ENCODE assay signal across 15 cellular contexts in genomic region chr12:7642287-7642686, GRCh38. TPM values are rescaled to one million over a fixed set of nuclear protein-coding genes. Genes with fewer than 3 reads are reported as not detected.
DNase-seq lines count a peak whose midpoint lies in the region; TF ChIP-seq lines count a peak whose summit lies in the region.
"Had no signal": no experiment of that assay in that cellular context is flagged by ENCODE, and none has a peak within 500 bp of the region (broad histone marks: within the 10 kb centered on the region; RNA-seq: fewer than 3 reads in every experiment).

No MANE protein-coding gene starts in this region.

- no peaks in the 10 kb centered on the region for H4K20me1 ChIP-seq in OCI-LY1 (ENCODE audit: insufficient read depth, low read length)
- H4K20me1 ChIP-seq in neural progenitor cell (ENCODE audit: low read depth) = no peaks in the 10 kb centered on the region
- H4K20me1 ChIP-seq: BLaER1 treated with 17β-estradiol and CSF1 and Interleukin-3, amounts not matched to agents 10 nM and 100 nM had no signal

- H3K9ac ChIP-seq in OCI-LY1 (ENCODE audit: low read length) (peak overlapping the region; percentile 6; the same call in 1 of the 2 replicates), endodermal cell (ENCODE audit: extremely low read depth, low read length, poor library complexity, severe bottlenecking) (no peak overlapping the region), neural progenitor cell (no peak overlapping the region)
- H3K9ac ChIP-seq: GM23248 had no signal

- H3K36me3 ChIP-seq in OCI-LY1 (ENCODE audit: insufficient read depth, low read length) = no peaks in the 10 kb centered on the region
- no peaks in the 10 kb centered on the region for H3K36me3 ChIP-seq in endodermal cell (ENCODE audit: control insufficient read depth, insufficient read depth, low read length)
- H3K36me3 ChIP-seq in neural progenitor cell = no peaks in the 10 kb centered on the region
- H3K36me3 ChIP-seq: BLaER1 treated with 17β-estradiol and CSF1 and Interleukin-3, amounts not matched to agents 10 nM and 100 nM; MG63; SJSA1 had no signal

- 29 to 50% methylated on average over 1 of the region's 1 CpG for WGBS in endodermal cell (ENCODE audit: insufficient coverage in 1 of 2, insufficient read length in 1 of 2), 2 experiments

- H3K9me3 ChIP-seq in OCI-LY1 (ENCODE audit: low read length) (no peaks in the 10 kb centered on the region), endodermal cell (ENCODE audit: control insufficient read depth, low read length) (no peaks in the 10 kb centered on the region), neural progenitor cell (ENCODE audit: low read depth) (no peaks in the 10 kb centered on the region)
- H3K9me3 ChIP-seq: BLaER1 treated with 17β-estradiol and CSF1 and Interleukin-3, amounts not matched to agents 10 nM and 100 nM; MG63; SJSA1 had no signal

- H3K4me2 ChIP-seq in OCI-LY1 (ENCODE audit: low read length) = no peak overlapping the region
- H3K4me2 ChIP-seq in neural progenitor cell = peak overlapping the region; percentile 9

- H3F3A ChIP-seq in OCI-LY1 (ENCODE audit: insufficient read depth, low read length) (peaks cover 3% of the 10 kb centered on the region; the same call in 1 of the 2 replicates), neural progenitor cell (ENCODE audit: low read depth) (peaks cover 20% of the 10 kb centered on the region)

- H3K4me1 Mint-ChIP-seq in endodermal cell = peaks cover 49% of the 10 kb centered on the region
- H3K4me1 Mint-ChIP-seq in neural progenitor cell = peaks cover 29% of the 10 kb centered on the region

- H3K9me3 Mint-ChIP-seq in endodermal cell = peaks cover 9% of the 10 kb centered on the region
- no peaks in the 10 kb centered on the region for H3K9me3 Mint-ChIP-seq in neural progenitor cell
- H3K9me3 Mint-ChIP-seq: CD8-positive, alpha-beta memory T cell had no signal

- H3K79me2 ChIP-seq in OCI-LY1 (ENCODE audit: insufficient read depth, low read length) (no peaks in the 10 kb centered on the region), neural progenitor cell (ENCODE audit: low read depth) (no peaks in the 10 kb centered on the region)

- TF ChIP-seq CTCF in OCI-LY1 (IDR thresholded peaks at IDR 0.05; ENCODE audit: low read length) (no peak), endodermal cell (conservative IDR thresholded peaks at IDR 0.05) (no peak), neural progenitor cell (IDR thresholded peaks at IDR 0.05) (no peak)

- H3K27ac Mint-ChIP-seq in endodermal cell = no peak overlapping the region
- no peak overlapping the region for H3K27ac Mint-ChIP-seq in neural progenitor cell

- peak overlapping the region; percentile 87 for H3K27ac ChIP-seq in OCI-LY1 (ENCODE audit: low read depth, low read length, poor library complexity, severe bottlenecking)
- H3K27ac ChIP-seq in endodermal cell (ENCODE audit: low read depth, low read length) = no peak overlapping the region
- H3K27ac ChIP-seq in neural progenitor cell = no peak overlapping the region
- H3K27ac ChIP-seq: BLaER1 treated with 17β-estradiol and CSF1 and Interleukin-3, amounts not matched to agents 10 nM and 100 nM; GM23248; SJSA1 had no signal

- no peak overlapping the region for H3K4me3 ChIP-seq in OCI-LY1 (ENCODE audit: low read depth, low read length, poor library complexity, severe bottlenecking)
- H3K4me3 ChIP-seq in endodermal cell (ENCODE audit: low read length) = peak overlapping the region; percentile 27
- H3K4me3 ChIP-seq in neural progenitor cell = no peak overlapping the region
- H3K4me3 ChIP-seq: BLaER1 treated with 17β-estradiol and CSF1 and Interleukin-3, amounts not matched to agents 10 nM and 100 nM; GM23248; MG63; SJSA1 had no signal

- peak; percentile 25 for DNase-seq in ELF-1 (ENCODE audit: low read depth, low spot score)
- DNase-seq in endodermal cell = no peak
- DNase-seq in neural progenitor cell (ENCODE audit: low spot score) = no peak
- DNase-seq in NCI-H748 treated with DMSO at 0.1 percent for 48 hours (lab: John Stamatoyannopoulos, UW) = no peak
- no peak for DNase-seq in epidermal melanocyte (ENCODE audit: insufficient read length, low spot score)
- no peak for DNase-seq in Ammon's horn (ENCODE audit: low spot score)
- DNase-seq: CD8-positive, alpha-beta memory T cell; DMS79 treated with DMSO at 0.1 percent for 48 hours; NCI-H1092; NCI-H510A treated with DMSO at 0.1 percent for 48 hours had no signal

- no peaks in the 10 kb centered on the region for H3K9me2 ChIP-seq in OCI-LY1 (ENCODE audit: low read depth, low read length)

- no peak overlapping the region for H3K4me3 Mint-ChIP-seq in endodermal cell
- no peak overlapping the region for H3K4me3 Mint-ChIP-seq in neural progenitor cell

- H3K27me3 Mint-ChIP-seq in endodermal cell (ENCODE audit: insufficient read depth) = no peaks in the 10 kb centered on the region
- H3K27me3 Mint-ChIP-seq in neural progenitor cell (ENCODE audit: insufficient read depth, low read depth) = peaks cover 24% of the 10 kb centered on the region

- H3K36me3 Mint-ChIP-seq in endodermal cell (ENCODE audit: low read depth) (peaks cover 4% of the 10 kb centered on the region), neural progenitor cell (no peaks in the 10 kb centered on the region)
- H3K36me3 Mint-ChIP-seq: CD8-positive, alpha-beta memory T cell had no signal

- H3K27me3 ChIP-seq in OCI-LY1 (ENCODE audit: insufficient read depth, low read length) (peaks cover 4% of the 10 kb centered on the region; the same call in 1 of the 2 replicates), endodermal cell (ENCODE audit: control insufficient read depth, insufficient read depth, low read length, poor library complexity, severe bottlenecking) (no peaks in the 10 kb centered on the region), neural progenitor cell (no peaks in the 10 kb centered on the region)
- H3K27me3 ChIP-seq: MG63, SJSA1 had no signal

- H2AFZ ChIP-seq in OCI-LY1 (ENCODE audit: low read length) = no peak overlapping the region
- H2AFZ ChIP-seq in neural progenitor cell (replicated peaks) = peak overlapping the region; percentile 63
- H2AFZ ChIP-seq: GM23248 had no signal

- H3K4me1 ChIP-seq in OCI-LY1 (ENCODE audit: insufficient read depth, low read length, severe bottlenecking) (peaks cover 45% of the 10 kb centered on the region), endodermal cell (ENCODE audit: control insufficient read depth, insufficient read depth, low read length) (peaks cover 17% of the 10 kb centered on the region), neural progenitor cell (peaks cover 26% of the 10 kb centered on the region)
- H3K4me1 ChIP-seq: SJSA1 had no signal

RNA-seq across cellular contexts. Expression of gene APOBEC1, which starts 23.4 kb away (rescaled TPM):
- total RNA-seq in endodermal cell (not detected), neural progenitor cell (ENCODE audit: low replicate concordance) (not detected in 2 replicates)
- not detected for polyA plus RNA-seq in endodermal cell (2013, experiment 1 of 2)
- polyA plus RNA-seq in endodermal cell (2013, experiment 2 of 2) = not detected
- total RNA-seq: CD8-positive, alpha-beta memory T cell; GM23248; SJSA1 had no signal
- polyA plus RNA-seq: CD8-positive, alpha-beta memory T cell; GM23248 had no signal

RNA-seq across cellular contexts. Expression of gene GDF3, which starts 53.3 kb away (rescaled TPM):
- total RNA-seq in endodermal cell = 10 to 100 TPM in 1 of 2 donors, 1 to 10 TPM in 1; 1.3 to 60.7 TPM
- 12.2 TPM for polyA plus RNA-seq in endodermal cell (2013, experiment 1 of 2)
- 14.2 TPM for polyA plus RNA-seq in endodermal cell (2013, experiment 2 of 2)
- not detected in 2 replicates for total RNA-seq in neural progenitor cell (ENCODE audit: low replicate concordance)
- total RNA-seq: CD8-positive, alpha-beta memory T cell; GM23248; SJSA1 had no signal
- polyA plus RNA-seq: CD8-positive, alpha-beta memory T cell; GM23248 had no signal
